15 cellular contexts compared by ENCODE assay signal in the genomic region with DNA sequence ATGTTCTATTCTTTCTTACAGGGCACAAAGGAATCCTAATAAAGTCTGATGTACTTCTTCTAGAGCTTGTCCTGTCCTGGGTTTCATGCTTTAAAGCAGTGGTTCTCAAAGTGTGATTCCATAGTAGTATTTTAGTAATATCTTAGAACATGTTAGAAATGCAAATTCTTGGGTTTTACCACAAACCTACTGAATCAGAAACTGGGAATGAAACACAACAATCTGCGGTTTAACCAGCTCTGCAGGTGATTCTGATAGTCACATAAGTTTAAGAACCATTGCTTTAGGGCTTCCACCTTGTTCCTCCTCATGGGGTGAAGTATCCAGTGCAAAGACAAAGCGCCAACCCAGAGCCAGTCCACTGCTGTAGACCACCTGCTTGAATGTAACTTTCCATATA. TPM values are rescaled to one million over a fixed set of nuclear protein-coding genes. Genes with fewer than 3 reads are reported as not detected.
A peak's percentile ranks its signal among the peaks of the same experiment; 100 is the strongest.
DNase-seq lines count a peak whose midpoint lies in the region; ATAC-seq and TF ChIP-seq lines count a peak whose summit lies in the region.
"Had no signal": no experiment of that assay in that cellular context is flagged by ENCODE, and none has a peak within 500 bp of the region (broad histone marks: within the 10 kb centered on the region; RNA-seq: fewer than 3 reads in every experiment).

No MANE protein-coding gene starts in this region.

- H2AK5ac ChIP-seq in H9 (ENCODE audit: insufficient read length, low read length) = no peak overlapping the region

- no peaks in the 10 kb centered on the region for H3K79me1 ChIP-seq in H9 (ENCODE audit: insufficient read depth, low read depth, low read length, poor library complexity, severe bottlenecking)

- H2BK15ac ChIP-seq in H9 (ENCODE audit: low read depth, low read length) = no peak overlapping the region

- no peak overlapping the region for H3T11ph ChIP-seq in H9 (ENCODE audit: low read length)

- H2BK5ac ChIP-seq in H9 (ENCODE audit: insufficient read length, low read length) = no peak overlapping the region

- ATAC-seq in GM18502 (IDR thresholded peaks at IDR 0.05; ENCODE audit: poor library complexity, unreplicated experiment) = peak; percentile 96
- ATAC-seq in GM21360 (IDR thresholded peaks at IDR 0.05; ENCODE audit: unreplicated experiment) = peak; percentile 69
- peak; percentile 89 for ATAC-seq in HG03039 (IDR thresholded peaks at IDR 0.05; ENCODE audit: unreplicated experiment)
- no peak for ATAC-seq in activated CD8-positive, alpha-beta T cell treated with anti-CD3 and anti-CD28 coated beads, Interleukin-2, amount 10 ng/mL, durations not matched to agents 7 days and 5 days
- ATAC-seq: gastroesophageal sphincter, K562 had no signal

- no peak for TF ChIP-seq CTCF in H9 (conservative IDR thresholded peaks at IDR 0.05)
- no peak for TF ChIP-seq CTCF in lower leg skin (IDR thresholded peaks at IDR 0.05)

- H2BK20ac ChIP-seq in H9 (ENCODE audit: low read depth, low read length, poor library complexity, severe bottlenecking) = no peak overlapping the region

- CTCF ChIA-PET in activated CD8-positive, alpha-beta T cell treated with anti-CD3 and anti-CD28 coated beads, Interleukin-2, amount 10 ng/mL, durations not matched to agents 7 days and 5 days (lab: Charles Lee) = no interaction called here

- no peaks in the 10 kb centered on the region for H4K20me1 ChIP-seq in H9 (ENCODE audit: control insufficient read depth, insufficient read depth, insufficient read length)
- H4K20me1 ChIP-seq: BLaER1 treated with 17β-estradiol and CSF1 and Interleukin-3, amounts not matched to agents 10 nM and 100 nM had no signal

- H3K27ac ChIP-seq in H9 (ENCODE audit: insufficient read length, low read depth, low read length) = no peak overlapping the region
- H3K27ac ChIP-seq: BLaER1 treated with 17β-estradiol and CSF1 and Interleukin-3, amounts not matched to agents 10 nM and 100 nM; gastroesophageal sphincter had no signal

- intact Hi-C loops in lower leg skin (cut with DNase I; ENCODE audit: low total_unique reads) = no loop called here

- H3K4me1 ChIP-seq in H9 (ENCODE audit: insufficient read depth, low read length) = peaks cover 6% of the 10 kb centered on the region; the same call in 1 of the 2 replicates
- H3K4me1 ChIP-seq: gastroesophageal sphincter had no signal

- H3K27me3 ChIP-seq in H9 (ENCODE audit: insufficient read depth, low read length) = no peaks in the 10 kb centered on the region
- H3K27me3 ChIP-seq: BLaER1 treated with 17β-estradiol and CSF1 and Interleukin-3, amounts not matched to agents 10 nM and 100 nM; gastroesophageal sphincter had no signal

- no peak overlapping the region for H3K56ac ChIP-seq in H9 (ENCODE audit: insufficient read length, low read depth, low read length)

- POLR2A ChIA-PET in activated CD8-positive, alpha-beta T cell treated with anti-CD3 and anti-CD28 coated beads, Interleukin-2, amount 10 ng/mL, durations not matched to agents 7 days and 5 days (lab: Charles Lee) = no interaction called here

- peaks cover 25 to 35% of the 10 kb centered on the region in 2 experiments for H3K4me1 Mint-ChIP-seq in H9
- no peaks in the 10 kb centered on the region for H3K4me1 Mint-ChIP-seq in activated CD8-positive, alpha-beta T cell treated with anti-CD3 and anti-CD28 coated beads, Interleukin-2, amount 10 ng/mL, durations not matched to agents 7 days and 5 days (ENCODE audit: low read depth)

- TF ChIP-seq POLR2A in lower leg skin (IDR thresholded peaks at IDR 0.05) = no peak

- H3K79me2 ChIP-seq in H9 (ENCODE audit: insufficient read depth, low read length) = no peaks in the 10 kb centered on the region

- H3K14ac ChIP-seq in H9 (ENCODE audit: insufficient read depth, low read length) = no peak overlapping the region

- no peaks in the 10 kb centered on the region for H3K9me3 ChIP-seq in H9 (ENCODE audit: control insufficient read depth, low read depth, low read length)
- H3K9me3 ChIP-seq: BLaER1 treated with 17β-estradiol and CSF1 and Interleukin-3, amounts not matched to agents 10 nM and 100 nM; gastroesophageal sphincter had no signal

- no CpG with 5 or more reads among the region's 2 CpGs for WGBS in H9 (ENCODE audit: extremely low coverage, insufficient read length, low lambda C conversion rate)
- WGBS in lower leg skin, 2 donors = 78 to 92% methylated on average over 2 of the region's 2 CpGs

- no peak overlapping the region for H3K27ac Mint-ChIP-seq in H9
- H3K27ac Mint-ChIP-seq in activated CD8-positive, alpha-beta T cell treated with anti-CD3 and anti-CD28 coated beads, Interleukin-2, amount 10 ng/mL, durations not matched to agents 7 days and 5 days = no peak overlapping the region

- no peak overlapping the region for H2AFZ ChIP-seq in H9 (ENCODE audit: low read length)

- no peak overlapping the region for H4K91ac ChIP-seq in H9 (ENCODE audit: insufficient read length, low read depth, low read length)

- no peaks in the 10 kb centered on the region; a peak in 1 of 7 replicates for H3K36me3 Mint-ChIP-seq in H9 (ENCODE audit: insufficient read depth in 1 of 3, low read depth in 3 of 3)
- H3K36me3 Mint-ChIP-seq in activated CD8-positive, alpha-beta T cell treated with anti-CD3 and anti-CD28 coated beads, Interleukin-2, amount 10 ng/mL, durations not matched to agents 7 days and 5 days (ENCODE audit: low read depth) = no peaks in the 10 kb centered on the region

- H3K27me3 Mint-ChIP-seq in H9 (ENCODE audit: low read depth) = no peaks in the 10 kb centered on the region; the same call in 1 of the 2 replicates
- H3K27me3 Mint-ChIP-seq in activated CD8-positive, alpha-beta T cell treated with anti-CD3 and anti-CD28 coated beads, Interleukin-2, amount 10 ng/mL, durations not matched to agents 7 days and 5 days (ENCODE audit: low read depth) = peaks cover 2% of the 10 kb centered on the region

- H3K9me3 Mint-ChIP-seq in H9 = no peaks in the 10 kb centered on the region
- no peaks in the 10 kb centered on the region for H3K9me3 Mint-ChIP-seq in activated CD8-positive, alpha-beta T cell treated with anti-CD3 and anti-CD28 coated beads, Interleukin-2, amount 10 ng/mL, durations not matched to agents 7 days and 5 days (ENCODE audit: insufficient read depth)

- H3K4me3 Mint-ChIP-seq in H9 = no peak overlapping the region
- H3K4me3 Mint-ChIP-seq in activated CD8-positive, alpha-beta T cell treated with anti-CD3 and anti-CD28 coated beads, Interleukin-2, amount 10 ng/mL, durations not matched to agents 7 days and 5 days = no peak overlapping the region

- H3K9ac ChIP-seq in H9 (ENCODE audit: extremely low read depth, insufficient read length, low read length) = no peak overlapping the region
- H3K9ac ChIP-seq: BLaER1 treated with 17β-estradiol and CSF1 and Interleukin-3, amounts not matched to agents 10 nM and 100 nM had no signal

- H2BK12ac ChIP-seq in H9 (ENCODE audit: insufficient read length, low read depth, low read length) = no peak overlapping the region

- H3K4ac ChIP-seq in H9 (ENCODE audit: low read depth, low read length) = no peak overlapping the region

- no peak overlapping the region for H3K4me3 ChIP-seq in lower leg skin (ENCODE audit: low read depth, poor library complexity, severe bottlenecking)
- H3K4me3 ChIP-seq: BLaER1 treated with 17β-estradiol and CSF1 and Interleukin-3, amounts not matched to agents 10 nM and 100 nM; gastroesophageal sphincter; K562 had no signal

- no peak overlapping the region for H4K8ac ChIP-seq in H9 (replicated peaks; ENCODE audit: insufficient read length, low read depth, low read length)

- no peak overlapping the region for H4K5ac ChIP-seq in H9 (ENCODE audit: insufficient read length, low read depth, low read length)

- no peak overlapping the region for H3K18ac ChIP-seq in H9 (ENCODE audit: insufficient read length, low read depth, low read length)

- peak; percentile 69 for DNase-seq in RPMI7951 (ENCODE audit: low read depth)
- no peak for DNase-seq in H9
- no peak for DNase-seq in activated CD8-positive, alpha-beta T cell treated with anti-CD3 and anti-CD28 coated beads, Interleukin-2, amount 10 ng/mL, durations not matched to agents 7 days and 5 days
- no peak for DNase-seq in lower leg skin (ENCODE audit: low spot score in 2 of 2)
- DNase-seq in NCI-H2029 (lab: John Stamatoyannopoulos, UW) = no peak
- DNase-seq: activated T-cell treated with anti-CD3 and anti-CD28 coated beads for 4 hours, mesenchymal stem cell, NCI-H510A treated with DMSO at 0.1 percent for 48 hours had no signal

- no peak overlapping the region for H3K4me2 ChIP-seq in H9 (ENCODE audit: insufficient read depth, insufficient read length, low read length)
- H3K4me2 ChIP-seq: BLaER1 treated with 17β-estradiol and CSF1 and Interleukin-3, amounts not matched to agents 10 nM and 100 nM had no signal

- no peaks in the 10 kb centered on the region for H3K23me2 ChIP-seq in H9 (ENCODE audit: insufficient read length, low read depth, low read length, poor library complexity, severe bottlenecking)

- no peak overlapping the region for H3K23ac ChIP-seq in H9 (ENCODE audit: insufficient read length, low read depth, low read length)

- no peak overlapping the region for H2BK120ac ChIP-seq in H9 (ENCODE audit: low read depth, low read length, poor library complexity, severe bottlenecking)

RNA-seq across cellular contexts. Expression of a gene that starts 41.1 kb away (rescaled TPM):
- total RNA-seq in RPMI7951 (2014; rRNA removed; shearing (Covaris generic)) = 4.0 and 4.3 TPM in 2 replicates
- total RNA-seq in H9 (2021) = 0.22 TPM in 1 of 2 replicates, not detected in the other
- total RNA-seq in activated CD8-positive, alpha-beta T cell treated with anti-CD3 and anti-CD28 coated beads, Interleukin-2, amount 10 ng/mL, durations not matched to agents 7 days and 5 days = not detected
- total RNA-seq in lower leg skin = 1 to 10 TPM in 1 of 4 donors, under 1 TPM in 2, not detected in 1; 0.42 to 1.4 (median 0.84) TPM
- total RNA-seq: K562; T-helper 1 cell treated with Interleukin-12 subunit alpha and Interleukin-12 subunit beta and Interleukin-4 antibody, amounts not matched to agents 30 ng/mL and 1 ng/mL, for 36 hours had no signal
